13 cellular contexts compared by ENCODE assay signal in genomic region chr17:28940675-28941074, GRCh38. TPM values are rescaled to one million over a fixed set of nuclear protein-coding genes. Genes with fewer than 3 reads are reported as not detected.
DNase-seq lines count a peak whose midpoint lies in the region; TF ChIP-seq lines count a peak whose summit lies in the region.
"Had no signal": no experiment of that assay in that cellular context is flagged by ENCODE, and none has a peak within 500 bp of the region (broad histone marks: within the 10 kb centered on the region; RNA-seq: fewer than 3 reads in every experiment).

No MANE protein-coding gene starts in this region.

- H3K27me3 Mint-ChIP-seq in T-helper 1 cell treated with Interleukin-12 subunit alpha and Interleukin-12 subunit beta and Interleukin-4 antibody, amounts not matched to agents 30 μg/mL and 1 μg/mL, for 36 hours (ENCODE audit: low read depth): no peaks in the 10 kb centered on the region
- no peaks in the 10 kb centered on the region for H3K27me3 Mint-ChIP-seq in neural progenitor cell (ENCODE audit: insufficient read depth, low read depth)

- in situ Hi-C loops in G401 (cut with HindIII; ENCODE audit: low sequenced_read_pairs): no loop called here

- intact Hi-C loops in dorsolateral prefrontal cortex (cut with DNase I): no loop called here

- H3K4me1 ChIP-seq in neural progenitor cell: peaks cover 62% of the 10 kb centered on the region

- H3K4me1 Mint-ChIP-seq in T-helper 1 cell treated with Interleukin-12 subunit alpha and Interleukin-12 subunit beta and Interleukin-4 antibody, amounts not matched to agents 30 μg/mL and 1 μg/mL, for 36 hours (ENCODE audit: low read depth): peaks cover 59% of the 10 kb centered on the region
- H3K4me1 Mint-ChIP-seq in neural progenitor cell: peaks cover 60% of the 10 kb centered on the region

- H3K4me3 ChIP-seq in dorsolateral prefrontal cortex (peak overlapping the region in 2 of 59 donors; percentile 16 to 23), neural progenitor cell (peak overlapping the region; percentile 11)
- H3K4me3 ChIP-seq: smooth muscle cell had no signal

- peaks cover 76% of the 10 kb centered on the region for H3F3A ChIP-seq in neural progenitor cell (ENCODE audit: low read depth)

- peaks cover 100% of the 10 kb centered on the region for H3K79me2 ChIP-seq in neural progenitor cell (ENCODE audit: low read depth)

- DNase-seq in T-helper 1 cell: no peak
- peak; percentile 26 for DNase-seq in G401 (ENCODE audit: low spot score)
- no peak for DNase-seq in dorsolateral prefrontal cortex
- DNase-seq in neural progenitor cell (ENCODE audit: low spot score): peak; percentile 58
- no peak for DNase-seq in NCI-H1105 treated with DMSO at 0.1 percent for 48 hours (lab: John Stamatoyannopoulos, UW)
- no peak for DNase-seq in NCI-H748 (lab: John Stamatoyannopoulos, UW; ENCODE audit: unreplicated experiment)
- DNase-seq in DMS53 treated with DMSO at 0.1 percent for 48 hours (lab: John Stamatoyannopoulos, UW; ENCODE audit: unreplicated experiment): no peak
- DNase-seq: DMS79, NCI-H2029 treated with DMSO at 0.1 percent for 48 hours, SHP77 treated with DMSO at 0.1 percent for 48 hours had no signal

- H3K9me3 Mint-ChIP-seq in T-helper 1 cell treated with Interleukin-12 subunit alpha and Interleukin-12 subunit beta and Interleukin-4 antibody, amounts not matched to agents 30 μg/mL and 1 μg/mL, for 36 hours: no peaks in the 10 kb centered on the region
- H3K9me3 Mint-ChIP-seq in neural progenitor cell: no peaks in the 10 kb centered on the region

- peak overlapping the region; percentile 10 for H3K4me3 Mint-ChIP-seq in T-helper 1 cell treated with Interleukin-12 subunit alpha and Interleukin-12 subunit beta and Interleukin-4 antibody, amounts not matched to agents 30 μg/mL and 1 μg/mL, for 36 hours
- peak overlapping the region; percentile 53 for H3K4me3 Mint-ChIP-seq in neural progenitor cell

- peak overlapping the region; percentile 56 for H3K4me2 ChIP-seq in neural progenitor cell
- H3K4me2 ChIP-seq: smooth muscle cell had no signal

- H3K9ac ChIP-seq in neural progenitor cell: no peak overlapping the region

- no peak for TF ChIP-seq CTCF in dorsolateral prefrontal cortex (IDR thresholded peaks at IDR 0.05 in 54 of 56, conservative IDR thresholded peaks at IDR 0.05 in 2 of 56; ENCODE audit: low read depth in 1 of 56, partially characterized antibody in 56 of 56)
- no peak for TF ChIP-seq CTCF in neural progenitor cell (IDR thresholded peaks at IDR 0.05)

- H3K27me3 ChIP-seq in dorsolateral prefrontal cortex (no peaks in the 10 kb centered on the region), neural progenitor cell (no peaks in the 10 kb centered on the region)

- no peaks in the 10 kb centered on the region for H3K36me3 ChIP-seq in neural progenitor cell

- H3K27ac ChIP-seq in dorsolateral prefrontal cortex: peak overlapping the region in 47 of 59 donors; percentile 0 to 97 (median 90)
- H3K27ac ChIP-seq in neural progenitor cell: peak overlapping the region; percentile 80
- H3K27ac ChIP-seq: epithelial cell of prostate had no signal

- no peak overlapping the region for H2AFZ ChIP-seq in neural progenitor cell (replicated peaks)

- no peaks in the 10 kb centered on the region for H3K9me3 ChIP-seq in neural progenitor cell (ENCODE audit: low read depth)

- peaks cover 25% of the 10 kb centered on the region for H3K36me3 Mint-ChIP-seq in T-helper 1 cell treated with Interleukin-12 subunit alpha and Interleukin-12 subunit beta and Interleukin-4 antibody, amounts not matched to agents 30 μg/mL and 1 μg/mL, for 36 hours (ENCODE audit: low read depth)
- peaks cover 13% of the 10 kb centered on the region for H3K36me3 Mint-ChIP-seq in neural progenitor cell

- H3K27ac Mint-ChIP-seq in T-helper 1 cell treated with Interleukin-12 subunit alpha and Interleukin-12 subunit beta and Interleukin-4 antibody, amounts not matched to agents 30 μg/mL and 1 μg/mL, for 36 hours: no peak overlapping the region
- no peak overlapping the region for H3K27ac Mint-ChIP-seq in neural progenitor cell

- H4K20me1 ChIP-seq in neural progenitor cell (ENCODE audit: low read depth): peaks cover 99% of the 10 kb centered on the region

RNA-seq across cellular contexts. Expression of gene PHF12, which starts 10.6 kb away (rescaled TPM):
- total RNA-seq in G401 (2014; rRNA removed; shearing (Covaris generic)): 26.8 and 48.5 TPM in 2 replicates
- total RNA-seq in dorsolateral prefrontal cortex (10 to 100 TPM; 32.6 to 65.4 (median 44.1) TPM), neural progenitor cell (ENCODE audit: low replicate concordance) (49.1 and 54.3 TPM in 2 replicates)

RNA-seq across cellular contexts. Expression of gene DHRS13, which starts 37.8 kb away (rescaled TPM):
- total RNA-seq in G401 (2014; rRNA removed; shearing (Covaris generic)): 24.7 and 30.9 TPM in 2 replicates
- total RNA-seq in dorsolateral prefrontal cortex (10 to 100 TPM in 61 of 120 experiments, 1 to 10 TPM in 59; 5.9 to 22.5 (median 10.1) TPM), neural progenitor cell (ENCODE audit: low replicate concordance) (25.6 and 36.0 TPM in 2 replicates)

RNA-seq across cellular contexts. Expression of gene FLOT2, which starts 43.1 kb away (rescaled TPM):
- 57.5 and 59.7 TPM in 2 replicates for total RNA-seq in G401 (2014; rRNA removed; shearing (Covaris generic))
- 100 to 1,000 TPM in 84 of 120 experiments, 10 to 100 TPM in 36; 50.7 to 182 (median 108) TPM for total RNA-seq in dorsolateral prefrontal cortex
- 84.0 and 131 TPM in 2 replicates for total RNA-seq in neural progenitor cell (ENCODE audit: low replicate concordance)

Comparison
In these comparisons a context has a peak if more than half of its experiments do, and no peak if none do; other contexts are left out.
1. DNase-seq: peak in G401 (single experiment) and neural progenitor cell (single experiment); none in T-helper 1 cell (0 of 5), dorsolateral prefrontal cortex (0 of 10), NCI-H1105 treated with DMSO at 0.1 percent for 48 hours (single experiment), NCI-H748 (single experiment) and DMS53 treated with DMSO at 0.1 percent for 48 hours (single experiment).